1 cellular context compared by ENCODE assay signal in the genomic region with DNA sequence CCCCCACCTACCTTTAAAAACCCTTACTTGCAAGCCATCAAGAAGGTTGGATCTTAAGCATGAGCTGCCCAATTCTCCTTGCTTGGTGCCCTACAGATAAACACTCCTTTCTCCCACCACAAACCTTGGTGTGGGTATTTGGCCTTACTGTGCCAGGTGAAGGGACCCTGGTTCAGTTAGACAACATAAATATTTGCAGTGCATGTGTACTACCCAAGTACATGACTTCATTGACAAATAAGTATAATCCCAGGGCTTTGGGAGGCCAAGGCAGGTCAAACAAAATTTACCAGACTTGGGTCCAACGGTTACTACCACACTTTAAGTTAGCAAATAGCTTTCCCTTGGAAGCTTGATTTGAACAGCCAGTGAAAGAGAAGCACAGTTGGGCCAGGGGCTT.
TF ChIP-seq lines count a peak whose summit lies in the region.

No MANE protein-coding gene starts in this region.

TF ChIP-seq in HepG2, 621 proteins besides CTCF, POLR2A, EP300 and RAD21 (continued from another document):
- TF ChIP-seq, protein P1, sequence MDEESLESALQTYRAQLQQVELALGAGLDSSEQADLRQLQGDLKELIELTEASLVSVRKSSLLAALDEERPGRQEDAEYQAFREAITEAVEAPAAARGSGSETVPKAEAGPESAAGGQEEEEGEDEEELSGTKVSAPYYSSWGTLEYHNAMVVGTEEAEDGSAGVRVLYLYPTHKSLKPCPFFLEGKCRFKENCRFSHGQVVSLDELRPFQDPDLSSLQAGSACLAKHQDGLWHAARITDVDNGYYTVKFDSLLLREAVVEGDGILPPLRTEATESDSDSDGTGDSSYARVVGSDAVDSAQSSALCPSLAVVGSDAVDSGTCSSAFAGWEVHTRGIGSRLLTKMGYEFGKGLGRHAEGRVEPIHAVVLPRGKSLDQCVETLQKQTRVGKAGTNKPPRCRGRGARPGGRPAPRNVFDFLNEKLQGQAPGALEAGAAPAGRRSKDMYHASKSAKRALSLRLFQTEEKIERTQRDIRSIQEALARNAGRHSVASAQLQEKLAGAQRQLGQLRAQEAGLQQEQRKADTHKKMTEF (CRISPR knock-in tag; IDR thresholded peaks at IDR 0.05), result peak; percentile 34; the same call in 1 of the 2 replicates
- TF ChIP-seq ZBTB2 (CRISPR knock-in tag; IDR thresholded peaks at IDR 0.05; ENCODE audit: low read depth) (no peak), HNF4G (IDR thresholded peaks at IDR 0.05; ENCODE audit: borderline replicate concordance, low read depth, low read length) (peak; percentile 46), HNF4G (CRISPR knock-in tag; IDR thresholded peaks at IDR 0.05; ENCODE audit: borderline replicate concordance, low read depth) (no peak), FOXK1 (CRISPR knock-in tag; IDR thresholded peaks at IDR 0.05; ENCODE audit: borderline replicate concordance, low read depth) (0 out of 2 replicates have a peak, but pooled peaks have one; percentile 17), RAD51 (IDR thresholded peaks at IDR 0.05; ENCODE audit: borderline replicate concordance) (no peak), ZNF781 (CRISPR knock-in tag; IDR thresholded peaks at IDR 0.05; ENCODE audit: borderline replicate concordance, not compliant biosample characterization) (no peak), DPF2 (CRISPR knock-in tag; IDR thresholded peaks at IDR 0.05; ENCODE audit: borderline replicate concordance, low read depth) (peak; percentile 38; the same call in 1 of the 2 replicates), HNRNPH1 (optimal IDR thresholded peaks at IDR 0.05; ENCODE audit: low read depth, low read length) (no peak), ZMYM4 (CRISPR knock-in tag; IDR thresholded peaks at IDR 0.05) (peak; percentile 64), RARA (CRISPR knock-in tag; IDR thresholded peaks at IDR 0.05) (peak; percentile 64), REL (CRISPR knock-in tag; conservative IDR thresholded peaks at IDR 0.05) (no peak), ARID4A (CRISPR knock-in tag; IDR thresholded peaks at IDR 0.05; ENCODE audit: borderline replicate concordance) (peak; percentile 25; the same call in 1 of the 2 replicates), RXRB (CRISPR knock-in tag; IDR thresholded peaks at IDR 0.05; ENCODE audit: borderline replicate concordance) (peak; percentile 46; the same call in 1 of the 2 replicates), ZNF607 (CRISPR knock-in tag; IDR thresholded peaks at IDR 0.05; ENCODE audit: borderline replicate concordance) (peak; percentile 37; the same call in 1 of the 2 replicates), PHF21A (CRISPR knock-in tag; IDR thresholded peaks at IDR 0.05) (0 out of 2 replicates have a peak, but pooled peaks have one; percentile 38), BCL6 (CRISPR knock-in tag; IDR thresholded peaks at IDR 0.05) (peak; percentile 56), NFIC (IDR thresholded peaks at IDR 0.05; ENCODE audit: low read length) (0 out of 2 replicates have a peak, but pooled peaks have one; percentile 45), TARDBP (CRISPR knock-in tag; IDR thresholded peaks at IDR 0.05) (0 out of 2 replicates have a peak, but pooled peaks have one; percentile 31)
- TF ChIP-seq, protein P2, sequence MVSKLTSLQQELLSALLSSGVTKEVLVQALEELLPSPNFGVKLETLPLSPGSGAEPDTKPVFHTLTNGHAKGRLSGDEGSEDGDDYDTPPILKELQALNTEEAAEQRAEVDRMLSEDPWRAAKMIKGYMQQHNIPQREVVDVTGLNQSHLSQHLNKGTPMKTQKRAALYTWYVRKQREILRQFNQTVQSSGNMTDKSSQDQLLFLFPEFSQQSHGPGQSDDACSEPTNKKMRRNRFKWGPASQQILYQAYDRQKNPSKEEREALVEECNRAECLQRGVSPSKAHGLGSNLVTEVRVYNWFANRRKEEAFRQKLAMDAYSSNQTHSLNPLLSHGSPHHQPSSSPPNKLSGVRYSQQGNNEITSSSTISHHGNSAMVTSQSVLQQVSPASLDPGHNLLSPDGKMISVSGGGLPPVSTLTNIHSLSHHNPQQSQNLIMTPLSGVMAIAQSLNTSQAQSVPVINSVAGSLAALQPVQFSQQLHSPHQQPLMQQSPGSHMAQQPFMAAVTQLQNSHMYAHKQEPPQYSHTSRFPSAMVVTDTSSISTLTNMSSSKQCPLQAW (CRISPR knock-in tag; IDR thresholded peaks at IDR 0.05), result peak; percentile 47; the same call in 1 of the 2 replicates
